In genomic region chr11:555500-556174, GRCh38 we compare ENCODE assay signal across 8 cellular contexts. TPM values are rescaled to one million over a fixed set of nuclear protein-coding genes. Genes with fewer than 3 reads are reported as not detected.
DNase-seq lines count a peak whose midpoint lies in the region; ATAC-seq, FAIRE-seq and TF ChIP-seq lines count a peak whose summit lies in the region.

No MANE protein-coding gene starts in this region.

- H4K20me1 ChIP-seq in GM23338 (replicated peaks; ENCODE audit: insufficient read depth) (no peaks in the 10 kb centered on the region), endothelial cell of umbilical vein (replicated peaks; ENCODE audit: control insufficient read depth, extremely low read depth, insufficient read depth, low read length) (no peaks in the 10 kb centered on the region)

- H3F3A ChIP-seq in GM23338 (replicated peaks; ENCODE audit: low read depth): peaks cover 12% of the 10 kb centered on the region; the same call in 1 of the 2 replicates

- dilution Hi-C loops in endothelial cell of umbilical vein (cut with MboI; ENCODE audit: extremely low pct_ligation_motif_present, low sequenced_read_pairs): no loop called here

- ATAC-seq in GM23338 (peak; percentile 25), HG02571 (IDR thresholded peaks at IDR 0.05; ENCODE audit: unreplicated experiment) (no peak)

- H3K4me2 ChIP-seq in GM23338 (peak overlapping the region; percentile 90), endothelial cell of umbilical vein (ENCODE audit: insufficient read depth, low read length) (no peak overlapping the region), parathyroid adenoma (ENCODE audit: low read length) (no peak overlapping the region)

- H2AFZ ChIP-seq in GM23338 (0 out of 2 replicates have a peak overlapping the region, but pooled peaks have one; percentile 85), endothelial cell of umbilical vein (ENCODE audit: low read depth, low read length) (no peak overlapping the region), parathyroid adenoma (peak overlapping the region; percentile 38)

- no peak for FAIRE-seq in endothelial cell of umbilical vein (lab: Jason Lieb, UNC)

- H3K27ac ChIP-seq in GM23338 (ENCODE audit: low read depth) (no peak overlapping the region), endothelial cell of umbilical vein (ENCODE audit: insufficient read depth, low read depth, low read length) (no peak overlapping the region), parathyroid adenoma (no peak overlapping the region)

- peaks cover 28% of the 10 kb centered on the region for H3K27me3 Mint-ChIP-seq in GM23338 (ENCODE audit: insufficient read depth, low read depth, poor library complexity)

- H3K79me2 ChIP-seq in GM23338 (replicated peaks; ENCODE audit: insufficient read depth) (no peaks in the 10 kb centered on the region), endothelial cell of umbilical vein (ENCODE audit: control insufficient read depth, insufficient read depth, low read length) (no peaks in the 10 kb centered on the region), parathyroid adenoma (no peaks in the 10 kb centered on the region)

- no peaks in the 10 kb centered on the region for H3K36me3 Mint-ChIP-seq in GM23338 (ENCODE audit: low read depth)

- no peaks in the 10 kb centered on the region for H3K9me3 ChIP-seq in NT2/D1 (ENCODE audit: insufficient read depth, low read length)
- H3K9me3 ChIP-seq in endothelial cell of umbilical vein (replicated peaks; ENCODE audit: control insufficient read depth, insufficient read depth, low read length): no peaks in the 10 kb centered on the region
- H3K9me3 ChIP-seq in parathyroid adenoma (ENCODE audit: control insufficient read depth, low read length): no peaks in the 10 kb centered on the region

- H3K9me3 Mint-ChIP-seq in GM23338: peaks cover 2% of the 10 kb centered on the region; the same call in 1 of the 3 replicates

- DNase-seq in GM23338 (ENCODE audit: low spot score) (peak; percentile 54), NT2/D1 (ENCODE audit: low read depth, low spot score) (no peak), endothelial cell of umbilical vein (ENCODE audit: low read depth, low spot score) (no peak), medulla oblongata (ENCODE audit: extremely low spot score) (no peak)
- DNase-seq in stimulated activated CD4-positive, alpha-beta T cell treated with anti-CD3 and anti-CD28 coated beads, Interleukin-4, amount 100 ng/mL, for 1 hour: no peak
- no peak for DNase-seq in activated naive CD4-positive, alpha-beta T cell treated with anti-CD3 and anti-CD28 coated beads, Interleukin-2, amount 50 U/mL, for 16 hours

- peak overlapping the region; percentile 30; the same call in 1 of the 3 replicates for H3K4me3 Mint-ChIP-seq in GM23338

- peaks cover 28% of the 10 kb centered on the region for H3K27me3 ChIP-seq in GM23338 (ENCODE audit: insufficient read depth)
- peaks cover 36% of the 10 kb centered on the region for H3K27me3 ChIP-seq in NT2/D1 (ENCODE audit: insufficient read depth, insufficient read length)
- peaks cover 13 to 21% of the 10 kb centered on the region in 2 experiments for H3K27me3 ChIP-seq in endothelial cell of umbilical vein (ENCODE audit: control insufficient read depth in 2 of 2, insufficient read depth in 2 of 2, low read length in 2 of 2)
- no peaks in the 10 kb centered on the region for H3K27me3 ChIP-seq in parathyroid adenoma (ENCODE audit: control insufficient read depth, insufficient read depth, low read length)

- H3K4me1 ChIP-seq in GM23338 (ENCODE audit: insufficient read depth) (peaks cover 10% of the 10 kb centered on the region), NT2/D1 (ENCODE audit: insufficient read depth, insufficient read length) (peaks cover 35% of the 10 kb centered on the region), endothelial cell of umbilical vein (ENCODE audit: control insufficient read depth, extremely low read depth, insufficient read depth, low read length) (peaks cover 6% of the 10 kb centered on the region), parathyroid adenoma (no peaks in the 10 kb centered on the region)

- H3K27ac Mint-ChIP-seq in GM23338: no peak overlapping the region

- H3K4me3 ChIP-seq in GM23338: peak overlapping the region; percentile 74
- peak overlapping the region; percentile 59 for H3K4me3 ChIP-seq in NT2/D1 (ENCODE audit: insufficient read length, low read depth)
- H3K4me3 ChIP-seq in endothelial cell of umbilical vein (replicated peaks in 1 of 3; ENCODE audit: insufficient read depth in 1 of 3, low read depth in 1 of 3, low read length in 3 of 3): no peak overlapping the region
- peak overlapping the region; percentile 22 for H3K4me3 ChIP-seq in parathyroid adenoma (ENCODE audit: low read depth, low read length)

- TF ChIP-seq POLR2A in endothelial cell of umbilical vein (IDR thresholded peaks at IDR 0.05; ENCODE audit: low read depth, low read length): no peak

- H3K9ac ChIP-seq in NT2/D1 (ENCODE audit: insufficient read length, low read depth): peak overlapping the region; percentile 77
- H3K9ac ChIP-seq in endothelial cell of umbilical vein (replicated peaks; ENCODE audit: extremely low read depth, insufficient read depth, low read length): no peak overlapping the region
- H3K9ac ChIP-seq in parathyroid adenoma: no peak overlapping the region

- H3K36me3 ChIP-seq in GM23338 (ENCODE audit: insufficient read depth) (no peaks in the 10 kb centered on the region), NT2/D1 (ENCODE audit: insufficient read depth, insufficient read length, low read length) (no peaks in the 10 kb centered on the region), endothelial cell of umbilical vein (ENCODE audit: control insufficient read depth in 2 of 2, extremely low read depth in 1 of 2, insufficient read depth in 2 of 2, low read length in 2 of 2) (no peaks in the 10 kb centered on the region), parathyroid adenoma (ENCODE audit: control insufficient read depth, insufficient read depth, low read length) (no peaks in the 10 kb centered on the region)

- CTCF ChIA-PET in endothelial cell of umbilical vein (lab: Charles Lee): interaction anchor here (1.1 to 2.2 kb wide), 7 partner anchors 10 to 171 kb away, joined by 4 to 26 read pairs (median 7); partner anchors contain the start of gene HRAS

- POLR2A ChIA-PET in endothelial cell of umbilical vein (lab: Charles Lee): interaction anchor here (0.6 to 1.2 kb wide), 2 partner anchors 16 to 264 kb away, joined by 3 read pairs; partner anchors contain the start of gene PNPLA2

- BruUV-seq in endothelial cell of umbilical vein (replicated peaks; lab: Mats Ljungman, UMichigan): no TSS peak

- TF ChIP-seq CTCF in GM23338 (conservative IDR thresholded peaks at IDR 0.05; ENCODE audit: low read depth in 2 of 2) (no peak), endothelial cell of umbilical vein (IDR thresholded peaks at IDR 0.05; ENCODE audit: extremely low read depth in 1 of 2, insufficient read depth in 1 of 2, low read depth in 1 of 2, low read length in 2 of 2) (no peak), parathyroid adenoma (IDR thresholded peaks at IDR 0.05) (no peak)

- intact Hi-C loops in endothelial cell of umbilical vein (cut with micrococcal nuclease): loop anchor here (5.0 kb wide), 1 partner anchor 172 kb away; no protein-coding TSS in a partner anchor

- H3K9me2 ChIP-seq in GM23338 (ENCODE audit: insufficient read depth): no peaks in the 10 kb centered on the region

- H3K9me1 ChIP-seq in endothelial cell of umbilical vein (replicated peaks; ENCODE audit: control insufficient read depth, extremely low read depth, insufficient read depth, low read length): no peaks in the 10 kb centered on the region

- peaks cover 11% of the 10 kb centered on the region for H3K4me1 Mint-ChIP-seq in GM23338

RNA-seq across cellular contexts. Expression of gene LMNTD2, which starts 4.9 kb away (rescaled TPM):
- 1.3 and 1.8 TPM in 2 replicates for total RNA-seq in GM23338 (2014; rRNA removed; shearing (Covaris generic))
- 1.9 and 2.1 TPM in 2 replicates for polyA plus RNA-seq in GM23338 (2016; fragmentation: Nextera tagmentation; extraction: Ambion mirVana)
- 1.8 and 2.1 TPM in 2 replicates for total RNA-seq in endothelial cell of umbilical vein
- polyA plus RNA-seq in endothelial cell of umbilical vein: 2.6 and 3.9 TPM in 2 replicates
- 0.61 and 0.97 TPM in 2 replicates for polyA plus RNA-seq in endothelial cell of umbilical vein (2011; cell fraction: cytosol; rRNA removed)
- polyA plus RNA-seq in endothelial cell of umbilical vein (2011; cell fraction: nucleus; rRNA removed): 12.6 and 17.5 TPM in 2 replicates
- 0.35 and 1.5 TPM in 2 replicates for polyA plus RNA-seq in endothelial cell of umbilical vein (2012)
- polyA minus RNA-seq in endothelial cell of umbilical vein: 0.25 and 1.0 TPM in 2 replicates
- polyA minus RNA-seq in endothelial cell of umbilical vein (2011; cell fraction: cytosol; rRNA and poly(A)+ RNA removed): 1.3 TPM
- 0.58 and 4.2 TPM in 2 replicates for polyA minus RNA-seq in endothelial cell of umbilical vein (2011; cell fraction: nucleus; rRNA and poly(A)+ RNA removed)

RNA-seq across cellular contexts. Expression of gene RASSF7, which starts 5.1 kb away (rescaled TPM):
- total RNA-seq in GM23338 (2014; rRNA removed; shearing (Covaris generic)): 59.1 and 64.8 TPM in 2 replicates
- polyA plus RNA-seq in GM23338 (2016; fragmentation: Nextera tagmentation; extraction: Ambion mirVana): 37.6 and 39.6 TPM in 2 replicates
- total RNA-seq in endothelial cell of umbilical vein: 12.2 and 14.1 TPM in 2 replicates
- 19.9 and 27.9 TPM in 2 replicates for polyA plus RNA-seq in endothelial cell of umbilical vein
- 11.1 and 16.5 TPM in 2 replicates for polyA plus RNA-seq in endothelial cell of umbilical vein (2011; cell fraction: cytosol; rRNA removed)
- polyA plus RNA-seq in endothelial cell of umbilical vein (2011; cell fraction: nucleus; rRNA removed): 20.5 and 21.7 TPM in 2 replicates
- 5.5 and 12.2 TPM in 2 replicates for polyA plus RNA-seq in endothelial cell of umbilical vein (2012)
- 5.7 and 7.6 TPM in 2 replicates for polyA minus RNA-seq in endothelial cell of umbilical vein
- 5.4 TPM for polyA minus RNA-seq in endothelial cell of umbilical vein (2011; cell fraction: cytosol; rRNA and poly(A)+ RNA removed)
- 1.7 and 3.0 TPM in 2 replicates for polyA minus RNA-seq in endothelial cell of umbilical vein (2011; cell fraction: nucleus; rRNA and poly(A)+ RNA removed)

RNA-seq across cellular contexts. Expression of gene LRRC56, which starts 18.3 kb away (rescaled TPM):
- total RNA-seq in GM23338 (2014; rRNA removed; shearing (Covaris generic)): 0.54 and 0.87 TPM in 2 replicates
- 0.52 and 0.73 TPM in 2 replicates for polyA plus RNA-seq in GM23338 (2016; fragmentation: Nextera tagmentation; extraction: Ambion mirVana)
- total RNA-seq in endothelial cell of umbilical vein: 0.55 and 0.90 TPM in 2 replicates
- 0.47 and 0.64 TPM in 2 replicates for polyA plus RNA-seq in endothelial cell of umbilical vein
- polyA plus RNA-seq in endothelial cell of umbilical vein (2011; cell fraction: cytosol; rRNA removed): 0.21 and 0.34 TPM in 2 replicates
- 1.7 and 2.3 TPM in 2 replicates for polyA plus RNA-seq in endothelial cell of umbilical vein (2011; cell fraction: nucleus; rRNA removed)
- 0.24 and 0.76 TPM in 2 replicates for polyA plus RNA-seq in endothelial cell of umbilical vein (2012)
- 0.34 and 0.40 TPM in 2 replicates for polyA minus RNA-seq in endothelial cell of umbilical vein
- polyA minus RNA-seq in endothelial cell of umbilical vein (2011; cell fraction: cytosol; rRNA and poly(A)+ RNA removed): 0.72 TPM
- 0.29 and 1.2 TPM in 2 replicates for polyA minus RNA-seq in endothelial cell of umbilical vein (2011; cell fraction: nucleus; rRNA and poly(A)+ RNA removed)

RNA-seq across cellular contexts. Expression of gene HRAS, which starts 20.3 kb away (rescaled TPM):
- total RNA-seq in GM23338 (2014; rRNA removed; shearing (Covaris generic)): 28.7 and 37.9 TPM in 2 replicates
- polyA plus RNA-seq in GM23338 (2016; fragmentation: Nextera tagmentation; extraction: Ambion mirVana) (46.3 and 48.7 TPM in 2 replicates), endothelial cell of umbilical vein (105 and 109 TPM in 2 replicates)
- 103 TPM in 2 replicates for total RNA-seq in endothelial cell of umbilical vein
- polyA plus RNA-seq in endothelial cell of umbilical vein (2011; cell fraction: cytosol; rRNA removed): 127 and 138 TPM in 2 replicates
- 92.5 and 103 TPM in 2 replicates for polyA plus RNA-seq in endothelial cell of umbilical vein (2011; cell fraction: nucleus; rRNA removed)
- polyA plus RNA-seq in endothelial cell of umbilical vein (2012): 125 and 149 TPM in 2 replicates
- 64.3 and 71.5 TPM in 2 replicates for polyA minus RNA-seq in endothelial cell of umbilical vein
- polyA minus RNA-seq in endothelial cell of umbilical vein (2011; cell fraction: cytosol; rRNA and poly(A)+ RNA removed): 30.1 TPM
- 10.0 and 19.0 TPM in 2 replicates for polyA minus RNA-seq in endothelial cell of umbilical vein (2011; cell fraction: nucleus; rRNA and poly(A)+ RNA removed)

RNA-seq across cellular contexts. Expression of gene PHRF1, which starts 20.6 kb away (rescaled TPM):
- total RNA-seq in GM23338 (2014; rRNA removed; shearing (Covaris generic)): 33.9 and 45.9 TPM in 2 replicates
- polyA plus RNA-seq in GM23338 (2016; fragmentation: Nextera tagmentation; extraction: Ambion mirVana) (11.0 and 11.6 TPM in 2 replicates), endothelial cell of umbilical vein (14.2 and 14.8 TPM in 2 replicates)
- 38.8 and 39.4 TPM in 2 replicates for total RNA-seq in endothelial cell of umbilical vein
- 11.6 and 14.8 TPM in 2 replicates for polyA plus RNA-seq in endothelial cell of umbilical vein (2011; cell fraction: cytosol; rRNA removed)
- polyA plus RNA-seq in endothelial cell of umbilical vein (2011; cell fraction: nucleus; rRNA removed): 34.6 and 40.1 TPM in 2 replicates
- 16.6 and 19.6 TPM in 2 replicates for polyA plus RNA-seq in endothelial cell of umbilical vein (2012)
- polyA minus RNA-seq in endothelial cell of umbilical vein: 13.2 and 16.1 TPM in 2 replicates
- polyA minus RNA-seq in endothelial cell of umbilical vein (2011; cell fraction: cytosol; rRNA and poly(A)+ RNA removed): 8.1 TPM
- polyA minus RNA-seq in endothelial cell of umbilical vein (2011; cell fraction: nucleus; rRNA and poly(A)+ RNA removed): 25.0 and 35.3 TPM in 2 replicates

Comparison
In these comparisons a context has a peak if more than half of its experiments do, and no peak if none do; other contexts are left out.
1. H3K4me3 ChIP-seq: peak in GM23338 (single experiment), NT2/D1 (single experiment) and parathyroid adenoma (single experiment); none in endothelial cell of umbilical vein (0 of 3).